Comparison of ENCODE assay signal across 1 cellular context in genomic region chr19:674282-675151, GRCh38.
A peak's percentile ranks its signal among the peaks of the same experiment; 100 is the strongest.
TF ChIP-seq lines count a peak whose summit lies in the region.

No MANE protein-coding gene starts in this region.

TF ChIP-seq in HepG2, 621 proteins besides CTCF, POLR2A, EP300 and RAD21 (continued from another document):
- TF ChIP-seq PHF5A (CRISPR knock-in tag; IDR thresholded peaks at IDR 0.05; ENCODE audit: low read depth, unreplicated experiment), result no peak
- 0 out of 2 replicates have a peak, but pooled peaks have one; percentile 10 for TF ChIP-seq NFKB2 (CRISPR knock-in tag; IDR thresholded peaks at IDR 0.05; ENCODE audit: borderline replicate concordance)
- peak; percentile 46 for TF ChIP-seq SALL1 (CRISPR knock-in tag; IDR thresholded peaks at IDR 0.05)
- peak; percentile 33; the same call in 1 of the 2 replicates for TF ChIP-seq HDAC1 (CRISPR knock-in tag; IDR thresholded peaks at IDR 0.05)
- TF ChIP-seq ZNF451 (CRISPR knock-in tag; IDR thresholded peaks at IDR 0.05), result 0 out of 2 replicates have a peak, but pooled peaks have one; percentile 35
- peak; percentile 38; the same call in 1 of the 2 replicates for TF ChIP-seq PITX1 (CRISPR knock-in tag; IDR thresholded peaks at IDR 0.05)
- TF ChIP-seq FOSL1 (CRISPR knock-in tag; IDR thresholded peaks at IDR 0.05; ENCODE audit: borderline replicate concordance), result no peak
- TF ChIP-seq ARID5B (CRISPR knock-in tag; IDR thresholded peaks at IDR 0.05), result 0 out of 2 replicates have a peak, but pooled peaks have one; percentile 14
- peak; percentile 25 for TF ChIP-seq GATAD2A (CRISPR knock-in tag; IDR thresholded peaks at IDR 0.05)
- no peak for TF ChIP-seq ZNF800 (CRISPR knock-in tag; IDR thresholded peaks at IDR 0.05)
- TF ChIP-seq YY1 (IDR thresholded peaks at IDR 0.05; ENCODE audit: insufficient read depth, insufficient replicate concordance, low read depth, low read length), result no peak
- no peak for TF ChIP-seq KDM3A (CRISPR knock-in tag; IDR thresholded peaks at IDR 0.05; ENCODE audit: low read depth)
- no peak for TF ChIP-seq ZNF224 (CRISPR knock-in tag; IDR thresholded peaks at IDR 0.05)
- TF ChIP-seq NR2F1 (CRISPR knock-in tag; IDR thresholded peaks at IDR 0.05), result peak in 1 of 2 experiments; percentile 24; a peak in 1 of 4 replicates
- no peak for TF ChIP-seq SOX13 (IDR thresholded peaks at IDR 0.05)
- TF ChIP-seq SOX13 (CRISPR knock-in tag; conservative IDR thresholded peaks at IDR 0.05 in 1 of 2, IDR thresholded peaks at IDR 0.05 in 1 of 2), result peak in 1 of 2 experiments; percentile 19; a peak in 1 of 4 replicates
- TF ChIP-seq SMC3 (IDR thresholded peaks at IDR 0.05; ENCODE audit: low read length), result no peak
- peak; percentile 29; the same call in 1 of the 2 replicates for TF ChIP-seq MED1 (CRISPR knock-in tag; IDR thresholded peaks at IDR 0.05)
- no peak for TF ChIP-seq REST (IDR thresholded peaks at IDR 0.05; ENCODE audit: borderline replicate concordance in 1 of 2, low read depth in 1 of 2, low read length in 2 of 2)
- peak; percentile 97 for TF ChIP-seq RXRA (CRISPR knock-in tag; IDR thresholded peaks at IDR 0.05)
- no peak for TF ChIP-seq ZNF230 (CRISPR knock-in tag; IDR thresholded peaks at IDR 0.05)
- TF ChIP-seq HIVEP1 (CRISPR knock-in tag; IDR thresholded peaks at IDR 0.05), result 0 out of 2 replicates have a peak, but pooled peaks have one; percentile 36
- TF ChIP-seq NR2C2 (CRISPR knock-in tag; IDR thresholded peaks at IDR 0.05; ENCODE audit: borderline replicate concordance), result peak; percentile 42; the same call in 1 of the 2 replicates
- no peak for TF ChIP-seq LCORL (IDR thresholded peaks at IDR 0.05)
- TF ChIP-seq LCORL (CRISPR knock-in tag; IDR thresholded peaks at IDR 0.05), result peak; percentile 22; the same call in 1 of the 2 replicates
- TF ChIP-seq CEBPB (IDR thresholded peaks at IDR 0.05; ENCODE audit: borderline replicate concordance, low read depth, low read length), result no peak
- TF ChIP-seq ZNF513 (CRISPR knock-in tag; conservative IDR thresholded peaks at IDR 0.05), result no peak
- TF ChIP-seq ZHX1 (CRISPR knock-in tag; IDR thresholded peaks at IDR 0.05; ENCODE audit: low read depth), result no peak
